Comparison of ENCODE assay signal across 12 cellular contexts in the genomic region with DNA sequence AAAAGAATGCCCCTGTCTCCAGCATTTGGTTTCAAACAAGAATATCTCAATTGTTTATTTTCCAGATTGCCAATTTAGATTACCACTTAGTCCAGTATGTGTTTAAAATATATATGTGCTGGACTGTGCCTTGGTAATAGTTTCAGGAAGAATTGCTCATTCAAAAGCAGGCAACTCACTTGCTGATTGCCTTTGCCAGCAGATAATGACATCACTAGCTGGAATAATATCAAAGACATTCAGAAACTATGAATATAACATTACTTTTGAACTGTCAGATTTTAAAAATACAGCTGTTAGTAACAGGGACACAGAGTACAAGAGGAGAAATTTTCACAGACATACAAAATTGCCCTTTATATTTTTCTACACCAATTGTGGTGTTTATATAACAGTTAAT.
DNase-seq lines count a peak whose midpoint lies in the region; ATAC-seq and TF ChIP-seq lines count a peak whose summit lies in the region.
"Had no signal": no experiment of that assay in that cellular context is flagged by ENCODE, and none has a peak within 500 bp of the region (broad histone marks: within the 10 kb centered on the region; RNA-seq: fewer than 3 reads in every experiment).

No MANE protein-coding gene starts in this region.

- H3K27me3 ChIP-seq in thoracic aorta (replicated peaks; ENCODE audit: insufficient read depth) = no peaks in the 10 kb centered on the region
- H3K27me3 ChIP-seq: cardiac muscle cell, vagina had no signal

- H3K9me3 ChIP-seq in thoracic aorta = no peaks in the 10 kb centered on the region
- H3K9me3 ChIP-seq: vagina had no signal

- no peak overlapping the region for H3K4me3 ChIP-seq in thoracic aorta
- H3K4me3 ChIP-seq: cardiac muscle cell, vagina had no signal

- TF ChIP-seq CTCF in thoracic aorta (IDR thresholded peaks at IDR 0.05) = no peak

- DNase-seq in NCI-H226 (peak; percentile 68), dermis blood vessel endothelial cell (peak; percentile 66), left lobe of liver (ENCODE audit: low spot score) (no peak), thoracic aorta (ENCODE audit: low spot score) (no peak)
- DNase-seq in activated naive CD4-positive, alpha-beta T cell (lab: John Stamatoyannopoulos, UW) = no peak
- DNase-seq: activated CD8-positive, alpha-beta memory T cell treated with anti-CD3 and anti-CD28 coated beads, Interleukin-2, amount 10 ng/mL, durations not matched to agents 7 days and 5 days; H7; NCI-H1092 treated with DMSO at 0.1 percent for 48 hours had no signal

- peak overlapping the region; percentile 73 to 79 for H3K27ac ChIP-seq in thoracic aorta
- H3K27ac ChIP-seq: cardiac muscle cell, vagina had no signal

- peaks cover 39 to 58% of the 10 kb centered on the region in 2 donors for H3K4me1 ChIP-seq in thoracic aorta (ENCODE audit: control insufficient read depth in 1 of 2, low read depth in 2 of 2)
- H3K4me1 ChIP-seq: vagina had no signal

- ATAC-seq in left lobe of liver (peak; percentile 19), thoracic aorta (ENCODE audit: insufficient number of reproducible peaks, low FRiP score, low read depth) (peak; percentile 57), HG03565 (IDR thresholded peaks at IDR 0.05; ENCODE audit: unreplicated experiment) (no peak), HG02973 (IDR thresholded peaks at IDR 0.05; ENCODE audit: unreplicated experiment) (no peak)
- ATAC-seq: activated CD8-positive, alpha-beta memory T cell treated with anti-CD3 and anti-CD28 coated beads, Interleukin-2, amount 10 ng/mL, durations not matched to agents 7 days and 5 days had no signal

- H3K36me3 ChIP-seq in thoracic aorta = peaks cover 3% of the 10 kb centered on the region
- H3K36me3 ChIP-seq: cardiac muscle cell, vagina had no signal

Comparison
In these comparisons a context has a peak if more than half of its experiments do, and no peak if none do; other contexts are left out.
1. DNase-seq: peak in NCI-H226 (single experiment) and dermis blood vessel endothelial cell (single experiment); none in left lobe of liver (single experiment), thoracic aorta (single experiment) and activated naive CD4-positive, alpha-beta T cell (0 of 4).
2. ATAC-seq: peak in left lobe of liver (single experiment) and thoracic aorta (single experiment); none in HG03565 (single experiment) and HG02973 (single experiment).